In genomic region chr17:1111599-1112443, GRCh38 we compare ENCODE assay signal across 1 cellular context.
TF ChIP-seq lines count a peak whose summit lies in the region.

No MANE protein-coding gene starts in this region.

TF ChIP-seq in HEK293, 187 proteins besides CTCF, POLR2A, EP300 and RAD21 (continued from another document):
- TF ChIP-seq OSR2 (tag by site-specific recombination; IDR thresholded peaks at IDR 0.05) (no peak), ZNF366 (tag by site-specific recombination; conservative IDR thresholded peaks at IDR 0.05) (no peak), ZNF184 (tag by site-specific recombination; IDR thresholded peaks at IDR 0.05) (0 out of 2 replicates have a peak, but pooled peaks have one; percentile 6), EGR2 (tag by site-specific recombination; IDR thresholded peaks at IDR 0.05; ENCODE audit: low read depth) (no peak), ZNF335 (tag by site-specific recombination; conservative IDR thresholded peaks at IDR 0.05) (peak; percentile 21), ZNF610 (tag by site-specific recombination; IDR thresholded peaks at IDR 0.05; ENCODE audit: borderline replicate concordance) (no peak), TCF7L2 (IDR thresholded peaks at IDR 0.05; ENCODE audit: borderline replicate concordance, low read depth, low read length) (no peak), KLF1 (tag by site-specific recombination; IDR thresholded peaks at IDR 0.05) (no peak)
